Comparison of ENCODE assay signal across 20 cellular contexts in the genomic region with DNA sequence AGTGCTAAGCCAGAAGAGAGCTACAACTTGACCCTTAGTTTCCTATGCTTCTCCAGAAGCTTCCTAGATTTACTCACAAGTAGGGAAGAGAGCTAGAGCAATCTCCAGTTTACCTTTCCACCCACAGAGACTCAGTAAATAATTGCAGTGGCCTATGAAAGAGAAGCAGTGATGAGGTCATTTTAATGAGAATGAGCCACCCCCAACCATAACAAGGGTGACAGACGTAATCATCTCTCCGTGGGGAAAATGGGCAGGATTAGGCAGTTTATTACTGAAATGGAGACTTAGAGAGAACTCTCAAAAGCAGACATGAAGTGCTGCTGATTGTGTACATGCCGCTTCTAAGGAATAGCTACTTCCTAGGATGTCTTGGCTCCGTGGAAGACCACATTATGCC.
"Had no signal": no experiment of that assay in that cellular context is flagged by ENCODE, and none has a peak within 500 bp of the region (broad histone marks: within the 10 kb centered on the region; RNA-seq: fewer than 3 reads in every experiment).

No MANE protein-coding gene starts in this region.

- ATAC-seq: activated CD8-positive, alpha-beta T cell treated with anti-CD3 and anti-CD28 coated beads, Interleukin-2, amount 10 ng/mL, durations not matched to agents 7 days and 5 days; left lobe of liver; lower lobe of right lung; naive thymus-derived CD4-positive, alpha-beta T cell; sciatic nerve; stimulated activated memory B cell treated with anti-CD40 and anti-IgM and Interleukin-4, amounts not matched to agents 10 μg/mL and 1 μg/mL and 100 μg/mL, for 72 hours had no signal

- H3K4me3 ChIP-seq: lower lobe of right lung, neural progenitor cell, testis, uterus had no signal

- H3K27ac ChIP-seq: brain microvascular endothelial cell, foreskin keratinocyte, lower lobe of right lung, neural progenitor cell, testis, uterus had no signal

- H3K9me3 ChIP-seq: lower lobe of right lung, testis, uterus had no signal

- DNase-seq: activated CD4-positive, alpha-beta T cell treated with anti-CD3 and anti-CD28 coated beads for 1 hour; activated CD4-positive, alpha-beta T cell treated with anti-CD3 and anti-CD28 coated beads, Interleukin-2, amount 50 U/mL, for 1 hour; activated CD8-positive, alpha-beta T cell treated with anti-CD3 and anti-CD28 coated beads, Interleukin-2, amount 10 ng/mL, durations not matched to agents 7 days and 5 days; activated gamma-delta T cell treated with Interleukin-2 at 50 U/mL for 16 hours; brain microvascular endothelial cell; caudate nucleus; effector CD4-positive, alpha-beta T cell; foreskin keratinocyte; kidney; lower lobe of right lung; naive thymus-derived CD4-positive, alpha-beta T cell; posterior cingulate gyrus; small intestine; testis; trophoblast cell; uterus had no signal

- H3K36me3 ChIP-seq: brain microvascular endothelial cell, lower lobe of right lung, neural progenitor cell, uterus had no signal

- H3K27me3 ChIP-seq: brain microvascular endothelial cell, foreskin keratinocyte, neural progenitor cell, testis, uterus had no signal
